Comparison of ENCODE assay signal across 16 cellular contexts in genomic region chr13:91134773-91135124, GRCh38.
A peak's percentile ranks its signal among the peaks of the same experiment; 100 is the strongest.
DNase-seq lines count a peak whose midpoint lies in the region; ATAC-seq lines count a peak whose summit lies in the region.
"Had no signal": no experiment of that assay in that cellular context is flagged by ENCODE, and none has a peak within 500 bp of the region (broad histone marks: within the 10 kb centered on the region; RNA-seq: fewer than 3 reads in every experiment).

No MANE protein-coding gene starts in this region.

- H3K4me3 ChIP-seq in endocrine pancreas (ENCODE audit: control insufficient read depth, insufficient read depth, low read length): peak overlapping the region; percentile 4
- H3K4me3 ChIP-seq: colonic mucosa, esophagus squamous epithelium, left ventricle myocardium inferior, tibial nerve had no signal

- peaks cover 12% of the 10 kb centered on the region for H3K4me1 ChIP-seq in endocrine pancreas (ENCODE audit: control insufficient read depth, insufficient read depth, low read length)
- H3K4me1 ChIP-seq: colonic mucosa, esophagus squamous epithelium, left ventricle myocardium inferior had no signal

- no peaks in the 10 kb centered on the region for H3K27me3 ChIP-seq in endocrine pancreas (ENCODE audit: control insufficient read depth, insufficient read depth, low read length)
- H3K27me3 ChIP-seq: colonic mucosa, tibial nerve had no signal

- no peak overlapping the region for H3K9ac ChIP-seq in endocrine pancreas (ENCODE audit: control insufficient read depth, insufficient read depth, low read length)

- DNase-seq in mesenteric fat pad (ENCODE audit: low spot score): no peak
- DNase-seq in DMS 273 (lab: John Stamatoyannopoulos, UW; ENCODE audit: unreplicated experiment): no peak
- no peak for DNase-seq in AG08396 (ENCODE audit: low spot score)
- DNase-seq: amniotic stem cell, esophagus squamous epithelium, left ventricle myocardium inferior, NCI-H524 treated with DMSO at 0.1 percent for 48 hours, Right ventricle myocardium superior had no signal

- H3K9me3 ChIP-seq in endocrine pancreas (ENCODE audit: control insufficient read depth, low read length): no peaks in the 10 kb centered on the region
- H3K9me3 ChIP-seq: colonic mucosa, esophagus squamous epithelium, left ventricle myocardium inferior, tibial nerve had no signal

- ATAC-seq in GM18519 (IDR thresholded peaks at IDR 0.05; ENCODE audit: low FRiP score, unreplicated experiment): peak; percentile 16
- peak; percentile 9 for ATAC-seq in GM21619 (IDR thresholded peaks at IDR 0.05; ENCODE audit: unreplicated experiment)
- peak; percentile 12 for ATAC-seq in HG03439 (IDR thresholded peaks at IDR 0.05; ENCODE audit: unreplicated experiment)
- no peak for ATAC-seq in HG03196 (IDR thresholded peaks at IDR 0.05; ENCODE audit: unreplicated experiment)
- ATAC-seq: naive thymus-derived CD8-positive, alpha-beta T cell had no signal

- H3K36me3 ChIP-seq in endocrine pancreas (ENCODE audit: control insufficient read depth, insufficient read depth, low read length): no peaks in the 10 kb centered on the region
- H3K36me3 ChIP-seq: colonic mucosa, esophagus squamous epithelium, left ventricle myocardium inferior, tibial nerve had no signal
